In the genomic region with DNA sequence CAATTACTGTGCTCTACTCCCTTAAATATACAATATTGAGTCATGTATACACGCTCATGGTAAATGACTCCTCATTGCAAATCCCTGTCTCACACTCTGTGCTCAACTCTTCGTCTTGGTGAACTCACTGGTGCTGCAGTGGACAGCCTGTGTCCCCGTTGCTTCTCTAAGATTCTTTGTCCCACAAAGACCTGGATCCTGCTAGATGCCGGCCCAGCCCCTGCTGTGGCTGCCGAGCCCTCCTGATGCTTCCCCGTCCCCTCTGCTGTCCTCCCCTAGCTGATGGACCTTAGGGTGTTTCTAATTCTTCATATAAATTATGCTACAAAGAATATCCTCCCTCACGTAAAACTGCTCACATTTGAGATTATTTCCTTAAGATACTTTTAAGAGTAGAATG, we compare ENCODE assay signal across 1 cellular context.
A peak's percentile ranks its signal among the peaks of the same experiment; 100 is the strongest.
TF ChIP-seq lines count a peak whose summit lies in the region.

No MANE protein-coding gene starts in this region.

TF ChIP-seq in liver, 16 proteins besides CTCF, POLR2A, EP300 and RAD21 (continued from another document):
- TF ChIP-seq REST (IDR thresholded peaks at IDR 0.05) = peak; percentile 13
